Comparison of ENCODE assay signal across 12 cellular contexts in genomic region chr7:112067205-112067604, GRCh38.
"Had no signal": no experiment of that assay in that cellular context is flagged by ENCODE, and none has a peak within 500 bp of the region (broad histone marks: within the 10 kb centered on the region; RNA-seq: fewer than 3 reads in every experiment).

No MANE protein-coding gene starts in this region.

- H3K27ac ChIP-seq: ascending aorta, cardiac muscle cell had no signal

- H3K4me3 ChIP-seq: ascending aorta, cardiac muscle cell, ovary had no signal

- H3K27me3 ChIP-seq: ascending aorta, cardiac muscle cell, ovary had no signal

- H3K9me3 ChIP-seq: ascending aorta, ovary had no signal

- H3K36me3 ChIP-seq: ascending aorta, cardiac muscle cell, ovary had no signal

- H3K4me1 ChIP-seq: ascending aorta had no signal

- DNase-seq: activated CD4-positive, alpha-beta T cell treated with anti-CD3 and anti-CD28 coated beads for 48 hours; activated naive CD4-positive, alpha-beta T cell; cortex of kidney; effector memory CD4-positive, alpha-beta T cell; erythroblast; left colon; ovary; stimulated activated CD4-positive, alpha-beta T cell treated with anti-CD3 and anti-CD28 coated beads, Interleukin-4, amount 100 ng/mL, for 4 hours; stimulated activated naive CD8-positive, alpha-beta T cell treated with anti-CD3 and anti-CD28 coated beads, Interleukin-15, amount 100 ng/mL, for 72 hours; T-helper 1 cell had no signal
